26 cellular contexts compared by ENCODE assay signal in genomic region chr22:46219650-46220049, GRCh38. TPM values are rescaled to one million over a fixed set of nuclear protein-coding genes. Genes with fewer than 3 reads are reported as not detected.
A peak's percentile ranks its signal among the peaks of the same experiment; 100 is the strongest.
DNase-seq lines count a peak whose midpoint lies in the region; ATAC-seq and TF ChIP-seq lines count a peak whose summit lies in the region.
"Had no signal": no experiment of that assay in that cellular context is flagged by ENCODE, and none has a peak within 500 bp of the region (broad histone marks: within the 10 kb centered on the region; RNA-seq: fewer than 3 reads in every experiment).

No MANE protein-coding gene starts in this region.

- CTCF ChIA-PET in CD4-positive, alpha-beta memory T cell (lab: Charles Lee; ENCODE audit: partially characterized antibody) = no interaction called here

- POLR2A ChIA-PET in CD4-positive, alpha-beta memory T cell (lab: Charles Lee; ENCODE audit: partially characterized antibody) = no interaction called here

- peaks cover 2 to 9% (median 8%) of the 10 kb centered on the region in 4 donors for H3K4me1 Mint-ChIP-seq in CD4-positive, alpha-beta memory T cell
- peaks cover 9% of the 10 kb centered on the region for H3K4me1 Mint-ChIP-seq in T-helper 2 cell treated with Interferon-gamma antibody and Interleukin-4, amounts not matched to agents 5 μg/mL and 100 μg/mL, for 36 hours (ENCODE audit: low read depth)

- H3K27me3 Mint-ChIP-seq in CD4-positive, alpha-beta memory T cell = no peaks in the 10 kb centered on the region
- H3K27me3 Mint-ChIP-seq in T-helper 2 cell treated with Interferon-gamma antibody and Interleukin-4, amounts not matched to agents 5 μg/mL and 100 μg/mL, for 36 hours (ENCODE audit: low read depth) = no peaks in the 10 kb centered on the region
- H3K27me3 Mint-ChIP-seq: dendritic cell treated with granulocyte-macrophage colony-stimulating factor and Interleukin-4, amounts not matched to agents 40 ng/mL and 50 ng/mL, for 4 days; stimulated activated naive B cell treated with anti-CD40 and anti-IgM and Interleukin-4, amounts not matched to agents 10 μg/mL and 1 μg/mL and 100 μg/mL, for 72 hours had no signal

- no peak for TF ChIP-seq POLR2A in gastrocnemius medialis (IDR thresholded peaks at IDR 0.05)

- H3K9me3 ChIP-seq in CD4-positive, alpha-beta memory T cell (ENCODE audit: control insufficient read depth in 1 of 2, low read length in 2 of 2) = no peaks in the 10 kb centered on the region
- H3K9me3 ChIP-seq in gastrocnemius medialis (no peaks in the 10 kb centered on the region), HAP-1 (no peaks in the 10 kb centered on the region), aorta (ENCODE audit: control insufficient read depth, low read length) (no peaks in the 10 kb centered on the region)
- H3K9me3 ChIP-seq: heart left ventricle, left lung, MG63, sigmoid colon, thoracic aorta had no signal

- no peaks in the 10 kb centered on the region for H3K9me3 Mint-ChIP-seq in CD4-positive, alpha-beta memory T cell
- no peaks in the 10 kb centered on the region for H3K9me3 Mint-ChIP-seq in T-helper 2 cell treated with Interferon-gamma antibody and Interleukin-4, amounts not matched to agents 5 μg/mL and 100 μg/mL, for 36 hours
- H3K9me3 Mint-ChIP-seq: dendritic cell treated with granulocyte-macrophage colony-stimulating factor and Interleukin-4, amounts not matched to agents 40 ng/mL and 50 ng/mL, for 4 days; neural crest cell; stimulated activated naive B cell treated with anti-CD40 and anti-IgM and Interleukin-4, amounts not matched to agents 10 μg/mL and 1 μg/mL and 100 μg/mL, for 72 hours had no signal

- peaks cover 9% of the 10 kb centered on the region for H3K36me3 ChIP-seq in CD4-positive, alpha-beta memory T cell (ENCODE audit: insufficient read depth, low read length)
- peaks cover 0 to 70% of the 10 kb centered on the region in 2 donors for H3K36me3 ChIP-seq in gastrocnemius medialis
- H3K36me3 ChIP-seq in HAP-1 (replicated peaks) = peaks cover 5% of the 10 kb centered on the region; the same call in 1 of the 2 replicates
- peaks cover 2 to 5% of the 10 kb centered on the region in 2 donors for H3K36me3 ChIP-seq in aorta (ENCODE audit: control insufficient read depth in 1 of 2, insufficient read depth in 2 of 2, low read length in 1 of 2)

- H3K4me1 ChIP-seq in CD4-positive, alpha-beta memory T cell (ENCODE audit: insufficient read depth, low read length) = peaks cover 7% of the 10 kb centered on the region
- H3K4me1 ChIP-seq in gastrocnemius medialis = no peaks in the 10 kb centered on the region
- H3K4me1 ChIP-seq in HAP-1 = no peaks in the 10 kb centered on the region
- H3K4me1 ChIP-seq in aorta (ENCODE audit: control insufficient read depth in 1 of 2, insufficient read depth in 2 of 2, low read length in 2 of 2) = no peaks in the 10 kb centered on the region
- H3K4me1 ChIP-seq: heart left ventricle, left lung, sigmoid colon had no signal

- H3K27ac ChIP-seq in CD4-positive, alpha-beta memory T cell (ENCODE audit: low read depth, low read length) = no peak overlapping the region
- no peak overlapping the region for H3K27ac ChIP-seq in gastrocnemius medialis
- no peak overlapping the region for H3K27ac ChIP-seq in aorta (ENCODE audit: low read depth in 1 of 2, low read length in 2 of 2)
- H3K27ac ChIP-seq: cardiac muscle cell, heart left ventricle, left lung, sigmoid colon, thoracic aorta had no signal

- WGBS in aorta, 2 donors = 81 to 84% methylated on average over 10 of the region's 10 CpGs

- in situ Hi-C loops in gastrocnemius medialis (cut with MboI; ENCODE audit: low sequenced_read_pairs in 4 of 4) = no loop called here
- in situ Hi-C loops in HAP-1 (cut with MboI; ENCODE audit: low sequenced_read_pairs) = no loop called here

- peaks cover 42 to 43% of the 10 kb centered on the region in 2 donors for H3K36me3 Mint-ChIP-seq in CD4-positive, alpha-beta memory T cell
- peaks cover 19% of the 10 kb centered on the region for H3K36me3 Mint-ChIP-seq in T-helper 2 cell treated with Interferon-gamma antibody and Interleukin-4, amounts not matched to agents 5 μg/mL and 100 μg/mL, for 36 hours (ENCODE audit: low read depth)

- H3K27me3 ChIP-seq in CD4-positive, alpha-beta memory T cell (ENCODE audit: insufficient read depth, low read length) = no peaks in the 10 kb centered on the region
- H3K27me3 ChIP-seq in gastrocnemius medialis = no peaks in the 10 kb centered on the region
- no peaks in the 10 kb centered on the region for H3K27me3 ChIP-seq in HAP-1 (ENCODE audit: low read depth)
- H3K27me3 ChIP-seq in aorta (ENCODE audit: control insufficient read depth in 1 of 2, insufficient read depth in 2 of 2, low read length in 1 of 2) = no peaks in the 10 kb centered on the region
- H3K27me3 ChIP-seq: cardiac muscle cell, heart left ventricle, left lung, MG63, sigmoid colon had no signal

- no peak overlapping the region for H3K4me3 ChIP-seq in CD4-positive, alpha-beta memory T cell (ENCODE audit: low read length in 2 of 2)
- H3K4me3 ChIP-seq in gastrocnemius medialis = no peak overlapping the region
- H3K4me3 ChIP-seq in HAP-1 = no peak overlapping the region
- H3K4me3 ChIP-seq in aorta (ENCODE audit: low read length in 2 of 2) = no peak overlapping the region
- H3K4me3 ChIP-seq: cardiac muscle cell, heart left ventricle, left lung, MG63, sigmoid colon, thoracic aorta had no signal

- H3K4me3 Mint-ChIP-seq in CD4-positive, alpha-beta memory T cell = peak overlapping the region in 1 of 8 donors; percentile 61
- H3K4me3 Mint-ChIP-seq in T-helper 2 cell treated with Interferon-gamma antibody and Interleukin-4, amounts not matched to agents 5 μg/mL and 100 μg/mL, for 36 hours = peak overlapping the region; percentile 49
- H3K4me3 Mint-ChIP-seq: dendritic cell treated with granulocyte-macrophage colony-stimulating factor and Interleukin-4, amounts not matched to agents 40 ng/mL and 50 ng/mL, for 4 days; neural crest cell; stimulated activated naive B cell treated with anti-CD40 and anti-IgM and Interleukin-4, amounts not matched to agents 10 μg/mL and 1 μg/mL and 100 μg/mL, for 72 hours had no signal

- DNase-seq in NCI-H748 (lab: John Stamatoyannopoulos, UW; ENCODE audit: unreplicated experiment) = peak; percentile 72
- DNase-seq in NCI-H748 treated with DMSO at 0.1 percent for 48 hours (lab: John Stamatoyannopoulos, UW) = no peak
- DNase-seq in CD4-positive, alpha-beta memory T cell = peak in 2 of 5 donors; percentile 10 to 13
- DNase-seq in NCI-H2029 (lab: John Stamatoyannopoulos, UW) = peak; percentile 69
- DNase-seq in T-helper 2 cell treated with Interferon-gamma antibody and Interleukin-4, amounts not matched to agents 5 μg/mL and 100 μg/mL, for 36 hours (ENCODE audit: low spot score) = no peak
- no peak for DNase-seq in gastrocnemius medialis
- DNase-seq in HAP-1 (ENCODE audit: low spot score in 2 of 2) = no peak
- DNase-seq in aorta = no peak
- DNase-seq: activated CD8-positive, alpha-beta memory T cell treated with anti-CD3 and anti-CD28 coated beads for 24 hours; amygdala; heart left ventricle; left lung; MG63; NCI-H1694; NCI-H446 treated with DMSO at 0.1 percent for 48 hours; PC-3; SIG-M5; sigmoid colon; stimulated activated naive B cell treated with anti-CD40 and anti-IgM and Interleukin-4, amounts not matched to agents 10 μg/mL and 1 μg/mL and 100 μg/mL, for 72 hours had no signal

- H3K27ac Mint-ChIP-seq in CD4-positive, alpha-beta memory T cell = peak overlapping the region in 5 of 7 donors; percentile 20 to 88 (median 74)
- peak overlapping the region; percentile 42 for H3K27ac Mint-ChIP-seq in T-helper 2 cell treated with Interferon-gamma antibody and Interleukin-4, amounts not matched to agents 5 μg/mL and 100 μg/mL, for 36 hours
- H3K27ac Mint-ChIP-seq: dendritic cell treated with granulocyte-macrophage colony-stimulating factor and Interleukin-4, amounts not matched to agents 40 ng/mL and 50 ng/mL, for 4 days; stimulated activated naive B cell treated with anti-CD40 and anti-IgM and Interleukin-4, amounts not matched to agents 10 μg/mL and 1 μg/mL and 100 μg/mL, for 72 hours had no signal

- ATAC-seq in gastrocnemius medialis = no peak
- no peak for ATAC-seq in aorta (ENCODE audit: low FRiP score)
- ATAC-seq: heart left ventricle; left lung; PC-3; stimulated activated naive B cell treated with anti-CD40 and anti-IgM and Interleukin-4, amounts not matched to agents 10 μg/mL and 1 μg/mL and 100 μg/mL, for 72 hours had no signal

- no peak for TF ChIP-seq CTCF in gastrocnemius medialis (IDR thresholded peaks at IDR 0.05 in 4 of 5, conservative IDR thresholded peaks at IDR 0.05 in 1 of 5)

- intact Hi-C loops in CD4-positive, alpha-beta memory T cell (cut with micrococcal nuclease) = no loop called here
- intact Hi-C loops in gastrocnemius medialis (cut with DNase I; ENCODE audit: low total_unique reads) (no loop called here), aorta (cut with DNase I) (no loop called here)

RNA-seq across cellular contexts. Expression of gene CDPF1, which starts 30.4 kb away (rescaled TPM):
- total RNA-seq in CD4-positive, alpha-beta memory T cell = 10 to 100 TPM; 10.3 to 11.5 TPM
- 10 to 100 TPM; 17.0 to 31.5 TPM for polyA plus RNA-seq in CD4-positive, alpha-beta memory T cell
- total RNA-seq in gastrocnemius medialis = 10 to 100 TPM in 2 of 4 donors, 1 to 10 TPM in 2; 6.3 to 18.8 (median 12.5) TPM
- total RNA-seq in aorta = 1 to 10 TPM; 4.1 to 7.4 TPM
- polyA plus RNA-seq in aorta = 10 to 100 TPM; 12.4 to 17.8 TPM

RNA-seq across cellular contexts. Expression of gene PKDREJ, which starts 43.5 kb away (rescaled TPM):
- not detected for total RNA-seq in CD4-positive, alpha-beta memory T cell
- polyA plus RNA-seq in CD4-positive, alpha-beta memory T cell = not detected
- total RNA-seq in gastrocnemius medialis (not detected), aorta (under 1 TPM in 1 of 2 donors, not detected in 1; 0.15 TPM)
- under 1 TPM in 1 of 2 donors, not detected in 1; 0.05 TPM for polyA plus RNA-seq in aorta
- total RNA-seq: A673, endothelial cell of umbilical vein, PC-3 had no signal
- polyA plus RNA-seq: BJ, endothelial cell of umbilical vein had no signal

RNA-seq across cellular contexts. Expression of gene TTC38, which starts 48.2 kb away (rescaled TPM):
- total RNA-seq in CD4-positive, alpha-beta memory T cell = 1 to 10 TPM; 3.9 to 4.3 TPM
- 1 to 10 TPM; 6.3 to 8.2 TPM for polyA plus RNA-seq in CD4-positive, alpha-beta memory T cell
- total RNA-seq in gastrocnemius medialis (10 to 100 TPM; 30.4 to 58.3 (median 43.1) TPM), aorta (10 to 100 TPM; 23.3 to 23.9 TPM)
- polyA plus RNA-seq in aorta = 10 to 100 TPM; 26.7 to 28.2 TPM

Comparison
In these comparisons a context has a peak if more than half of its experiments do, and no peak if none do; other contexts are left out.
1. DNase-seq: peak in NCI-H748 (single experiment) and NCI-H2029 (single experiment); none in NCI-H748 treated with DMSO at 0.1 percent for 48 hours (single experiment), T-helper 2 cell treated with Interferon-gamma antibody and Interleukin-4, amounts not matched to agents 5 μg/mL and 100 μg/mL, for 36 hours (single experiment), gastrocnemius medialis (0 of 2), HAP-1 (0 of 2) and aorta (0 of 2).
2. RNA of gene TTC38, which starts 48.2 kb away (total RNA-seq): 30.4 to 58.3 TPM in gastrocnemius medialis and 23.3 to 23.9 TPM in aorta; 3.9 to 4.3 TPM in CD4-positive, alpha-beta memory T cell; every median in the first group is over 4 times any median in the second.